Comparison of ENCODE assay signal across 8 cellular contexts in the genomic region with DNA sequence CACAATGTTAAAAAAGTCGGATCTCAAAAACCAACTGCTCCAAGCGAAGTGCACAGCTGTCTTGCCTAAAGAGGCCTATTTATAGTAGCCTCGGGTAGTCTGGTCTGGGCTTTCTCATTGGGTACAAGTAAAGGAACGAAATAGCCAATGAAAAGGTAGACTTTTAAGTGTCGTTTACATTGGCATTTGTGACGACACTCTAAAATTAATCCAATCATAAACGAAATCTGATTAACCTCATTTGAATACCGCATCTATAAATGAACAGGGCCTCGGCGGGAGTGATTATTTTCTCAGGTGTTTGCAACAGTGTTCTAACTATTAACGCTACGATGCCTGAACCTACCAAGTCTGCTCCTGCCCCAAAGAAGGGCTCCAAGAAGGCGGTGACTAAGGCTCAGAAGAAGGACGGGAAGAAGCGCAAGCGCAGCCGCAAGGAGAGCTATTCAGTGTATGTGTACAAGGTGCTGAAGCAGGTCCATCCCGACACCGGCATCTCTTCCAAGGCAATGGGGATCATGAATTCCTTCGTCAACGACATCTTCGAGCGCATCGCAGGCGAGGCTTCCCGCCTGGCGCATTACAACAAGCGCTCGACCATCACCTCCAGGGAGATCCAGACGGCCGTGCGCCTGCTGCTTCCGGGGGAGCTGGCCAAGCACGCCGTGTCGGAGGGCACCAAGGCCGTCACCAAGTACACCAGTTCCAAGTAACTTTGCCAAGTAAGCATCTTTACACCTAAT.
DNase-seq lines count a peak whose midpoint lies in the region; ATAC-seq and TF ChIP-seq lines count a peak whose summit lies in the region.

No MANE protein-coding gene starts in this region.

- peak overlapping the region; percentile 94 for H3K27ac ChIP-seq in RWPE1

- ATAC-seq in natural killer cell treated with Interleukin-12 subunit alpha and Interleukin-12 subunit beta and Interleukin-15 and Interleukin-18, amount 100 ng/mL, for 72 hours: peak; percentile 79 to 85
- peak; percentile 74 for ATAC-seq in stimulated activated naive CD8-positive, alpha-beta T cell treated with anti-CD3 and anti-CD28 coated beads, Interleukin-15, Interleukin-2, amounts not matched to agents 100 U/mL and 50 U/mL, for 24 hours

- peak overlapping the region; percentile 99 for H3K4me3 Mint-ChIP-seq in natural killer cell treated with Interleukin-12 subunit alpha and Interleukin-12 subunit beta and Interleukin-15 and Interleukin-18, amount 100 ng/mL, for 72 hours

- H3K36me3 Mint-ChIP-seq in natural killer cell treated with Interleukin-12 subunit alpha and Interleukin-12 subunit beta and Interleukin-15 and Interleukin-18, amount 100 ng/mL, for 72 hours: no peaks in the 10 kb centered on the region

- H3K27me3 Mint-ChIP-seq in natural killer cell treated with Interleukin-12 subunit alpha and Interleukin-12 subunit beta and Interleukin-15 and Interleukin-18, amount 100 ng/mL, for 72 hours: no peaks in the 10 kb centered on the region

- CTCF ChIA-PET in RWPE1 (lab: Yijun Ruan, JAX): interaction anchor here (0.6 to 1.5 kb wide), 2 partner anchors 18 to 39 kb away, joined by 3 to 7 read pairs; a partner anchor contains a TSS

- peak overlapping the region; percentile 91 to 96 for H3K27ac Mint-ChIP-seq in natural killer cell treated with Interleukin-12 subunit alpha and Interleukin-12 subunit beta and Interleukin-15 and Interleukin-18, amount 100 ng/mL, for 72 hours

- DNase-seq in Daoy (ENCODE audit: low read depth) (peak; percentile 95), GOT3 (lab: John Stamatoyannopoulos, UW) (peak; percentile 55), LNCaP clone FGC (ENCODE audit: low read depth) (peak; percentile 98), RWPE1 (ENCODE audit: low spot score) (peak; percentile 97), fibroblast of the aortic adventitia (ENCODE audit: low read depth) (peak; percentile 99)
- peak; percentile 91 for DNase-seq in activated effector memory CD4-positive, alpha-beta T cell treated with anti-CD3 and anti-CD28 coated beads, Interleukin-2, amount 50 U/mL, for 16 hours
- peak; percentile 87 for DNase-seq in natural killer cell treated with Interleukin-12 subunit alpha and Interleukin-12 subunit beta and Interleukin-15 and Interleukin-18, amount 100 ng/mL, for 72 hours (ENCODE audit: low spot score)
- DNase-seq in stimulated activated naive CD8-positive, alpha-beta T cell treated with anti-CD3 and anti-CD28 coated beads, Interleukin-15, Interleukin-2, amounts not matched to agents 100 U/mL and 50 U/mL, for 24 hours: peak; percentile 79

- H3K4me3 ChIP-seq in LNCaP clone FGC (ENCODE audit: low read depth, low read length): peak overlapping the region; percentile 79
- H3K4me3 ChIP-seq in fibroblast of the aortic adventitia (ENCODE audit: low read depth, low read length): peak overlapping the region; percentile 81

- POLR2A ChIA-PET in RWPE1 (lab: Yijun Ruan, JAX; ENCODE audit: low non-redundant PET): interaction anchor here (0.7 to 5.5 kb wide), 11 partner anchors 25 to 989 kb away, joined by 3 to 94 read pairs (median 4); a partner anchor contains a TSS

- H3K9me3 Mint-ChIP-seq in natural killer cell treated with Interleukin-12 subunit alpha and Interleukin-12 subunit beta and Interleukin-15 and Interleukin-18, amount 100 ng/mL, for 72 hours: no peaks in the 10 kb centered on the region

- TF ChIP-seq CTCF in LNCaP clone FGC (IDR thresholded peaks at IDR 0.05; ENCODE audit: control insufficient read depth, extremely low read depth, insufficient read depth) (no peak), RWPE1 (conservative IDR thresholded peaks at IDR 0.05; ENCODE audit: low read depth) (no peak), fibroblast of the aortic adventitia (IDR thresholded peaks at IDR 0.05; ENCODE audit: insufficient read depth, low read length) (no peak)

- peaks cover 41 to 52% of the 10 kb centered on the region in 2 donors for H3K4me1 Mint-ChIP-seq in natural killer cell treated with Interleukin-12 subunit alpha and Interleukin-12 subunit beta and Interleukin-15 and Interleukin-18, amount 100 ng/mL, for 72 hours (ENCODE audit: low read depth in 2 of 2)

Comparison
In these comparisons a context has a peak if more than half of its experiments do, and no peak if none do; other contexts are left out.
1. Peak in every context shown above with its lines: DNase-seq, ATAC-seq, H3K4me3 ChIP-seq and H3K27ac ChIP-seq.